Comparison of ENCODE assay signal across 8 cellular contexts in the genomic region with DNA sequence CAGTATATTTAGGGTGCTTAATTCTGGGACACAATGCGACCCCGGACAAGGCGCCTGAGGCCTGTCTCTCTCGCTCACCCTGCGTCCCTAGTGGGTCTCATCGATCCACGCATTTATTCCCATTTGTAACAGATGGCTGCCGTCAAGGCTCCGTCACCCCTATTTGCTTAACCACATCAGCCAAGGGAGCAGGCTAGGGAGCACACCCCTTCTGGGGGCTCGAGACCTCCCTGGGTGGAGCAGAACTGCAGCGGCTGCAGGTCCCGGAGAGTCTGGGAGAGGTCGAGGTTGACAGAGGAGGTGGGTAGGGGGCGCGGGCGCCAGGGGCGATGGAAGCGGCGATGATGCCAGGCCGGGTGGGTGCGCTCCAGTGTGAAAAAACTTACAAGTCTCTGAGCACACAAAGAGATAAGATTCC. TPM values are rescaled to one million over a fixed set of nuclear protein-coding genes. Genes with fewer than 3 reads are reported as not detected.
A peak's percentile ranks its signal among the peaks of the same experiment; 100 is the strongest.
DNase-seq lines count a peak whose midpoint lies in the region; ATAC-seq, FAIRE-seq and TF ChIP-seq lines count a peak whose summit lies in the region.

No MANE protein-coding gene starts in this region.

- H3K27me3 ChIP-seq in BLaER1 = no peaks in the 10 kb centered on the region

- H3K27me3 Mint-ChIP-seq in IgD-negative memory B cell (no peaks in the 10 kb centered on the region), naive B cell (no peaks in the 10 kb centered on the region), type B pancreatic cell (no peaks in the 10 kb centered on the region)
- H3K27me3 Mint-ChIP-seq in activated CD4-positive, alpha-beta memory T cell treated with anti-CD3 and anti-CD28 coated beads, Interleukin-2, amount 10 ng/mL, durations not matched to agents 7 days and 5 days = no peaks in the 10 kb centered on the region

- H3K4me1 ChIP-seq in BLaER1 = peaks cover 32% of the 10 kb centered on the region

- peaks cover 29% of the 10 kb centered on the region; the same call in 1 of the 2 replicates for H4K20me1 ChIP-seq in BLaER1

- peak overlapping the region; percentile 96 for H3K9ac ChIP-seq in BLaER1

- no peaks in the 10 kb centered on the region for H3K9me3 ChIP-seq in BLaER1

- H3K4me2 ChIP-seq in BLaER1 = peak overlapping the region; percentile 86

- H3K4me3 Mint-ChIP-seq in IgD-negative memory B cell (peak overlapping the region; percentile 97 to 100 (median 99)), naive B cell (peak overlapping the region; percentile 98 to 100 (median 100)), type B pancreatic cell (peak overlapping the region; percentile 100)
- peak overlapping the region; percentile 98 for H3K4me3 Mint-ChIP-seq in activated CD4-positive, alpha-beta memory T cell treated with anti-CD3 and anti-CD28 coated beads, Interleukin-2, amount 10 ng/mL, durations not matched to agents 7 days and 5 days

- H3K36me3 ChIP-seq in BLaER1 = peaks cover 29% of the 10 kb centered on the region

- CTCF ChIA-PET in activated CD4-positive, alpha-beta memory T cell treated with anti-CD3 and anti-CD28 coated beads, Interleukin-2, amount 10 ng/mL, durations not matched to agents 7 days and 5 days (lab: Charles Lee) = interaction anchor here (2.0 kb wide), 1 partner anchor 13 kb away, joined by 9 read pairs; no protein-coding TSS in a partner anchor

- H3K9me3 Mint-ChIP-seq in IgD-negative memory B cell (no peaks in the 10 kb centered on the region), naive B cell (peaks cover 0 to 5% (median 0%) of the 10 kb centered on the region in 7 donors), type B pancreatic cell (no peaks in the 10 kb centered on the region)
- H3K9me3 Mint-ChIP-seq in activated CD4-positive, alpha-beta memory T cell treated with anti-CD3 and anti-CD28 coated beads, Interleukin-2, amount 10 ng/mL, durations not matched to agents 7 days and 5 days = no peaks in the 10 kb centered on the region

- ATAC-seq in naive B cell (ENCODE audit: low read depth in 2 of 2) (no peak), GM21576 (IDR thresholded peaks at IDR 0.05; ENCODE audit: unreplicated experiment) (no peak)

- no peak for TF ChIP-seq POLR2A in H54 (IDR thresholded peaks at IDR 0.05; ENCODE audit: low read depth, low read length)

- H3K4me3 ChIP-seq in BLaER1 (peak overlapping the region; percentile 85), epithelial cell of esophagus (ENCODE audit: low read length) (peak overlapping the region; percentile 72)

- POLR2A ChIA-PET in activated CD4-positive, alpha-beta memory T cell treated with anti-CD3 and anti-CD28 coated beads, Interleukin-2, amount 10 ng/mL, durations not matched to agents 7 days and 5 days (lab: Charles Lee) = interaction anchor here (0.6 to 4.9 kb wide), 12 partner anchors 8 to 1350 kb away, joined by 3 to 49 read pairs (median 5); a partner anchor contains a TSS

- peak overlapping the region; percentile 93 for H3K27ac ChIP-seq in BLaER1

- H3K36me3 Mint-ChIP-seq in IgD-negative memory B cell = no peaks in the 10 kb centered on the region
- H3K36me3 Mint-ChIP-seq in activated CD4-positive, alpha-beta memory T cell treated with anti-CD3 and anti-CD28 coated beads, Interleukin-2, amount 10 ng/mL, durations not matched to agents 7 days and 5 days (ENCODE audit: low read depth) = peaks cover 38% of the 10 kb centered on the region
- peaks cover 6 to 13% of the 10 kb centered on the region in 2 donors for H3K36me3 Mint-ChIP-seq in naive B cell
- peaks cover 3% of the 10 kb centered on the region for H3K36me3 Mint-ChIP-seq in type B pancreatic cell

- peak overlapping the region; percentile 99 to 100 (median 100) for H3K27ac Mint-ChIP-seq in IgD-negative memory B cell
- H3K27ac Mint-ChIP-seq in activated CD4-positive, alpha-beta memory T cell treated with anti-CD3 and anti-CD28 coated beads, Interleukin-2, amount 10 ng/mL, durations not matched to agents 7 days and 5 days = peak overlapping the region; percentile 100
- peak overlapping the region; percentile 92 to 100 (median 97) for H3K27ac Mint-ChIP-seq in naive B cell
- peak overlapping the region; percentile 99 for H3K27ac Mint-ChIP-seq in type B pancreatic cell

- peak; percentile 28 for DNase-seq in activated CD4-positive, alpha-beta memory T cell treated with anti-CD3 and anti-CD28 coated beads, Interleukin-2, amount 10 ng/mL, durations not matched to agents 7 days and 5 days
- DNase-seq in epithelial cell of esophagus (ENCODE audit: low read depth) (peak; percentile 3), naive B cell (no peak), type B pancreatic cell (ENCODE audit: extremely low spot score, unreplicated experiment) (no peak), H54 (ENCODE audit: insufficient read length, low spot score) (no peak)

- no peak for FAIRE-seq in H54 (lab: Jason Lieb, UNC)

- peaks cover 27 to 31% (median 27%) of the 10 kb centered on the region in 3 donors for H3K4me1 Mint-ChIP-seq in IgD-negative memory B cell
- peaks cover 38% of the 10 kb centered on the region for H3K4me1 Mint-ChIP-seq in activated CD4-positive, alpha-beta memory T cell treated with anti-CD3 and anti-CD28 coated beads, Interleukin-2, amount 10 ng/mL, durations not matched to agents 7 days and 5 days
- H3K4me1 Mint-ChIP-seq in naive B cell = peaks cover 28 to 44% (median 29%) of the 10 kb centered on the region in 3 donors
- H3K4me1 Mint-ChIP-seq in type B pancreatic cell (ENCODE audit: unreplicated experiment) = peaks cover 20% of the 10 kb centered on the region

- no peak for TF ChIP-seq CTCF in epithelial cell of esophagus (IDR thresholded peaks at IDR 0.05; ENCODE audit: insufficient read depth, low read depth, low read length, missing control alignments)
- TF ChIP-seq CTCF in type B pancreatic cell (conservative IDR thresholded peaks at IDR 0.05) = no peak

RNA-seq across cellular contexts. Expression of a gene that starts 0.5 kb away (rescaled TPM):
- polyA plus RNA-seq in IgD-negative memory B cell (49.7 TPM), naive B cell (ENCODE audit: low read depth in 6 of 6) (10 to 100 TPM; 52.3 to 66.0 (median 64.6) TPM)
- total RNA-seq in activated CD4-positive, alpha-beta memory T cell treated with anti-CD3 and anti-CD28 coated beads, Interleukin-2, amount 10 ng/mL, durations not matched to agents 7 days and 5 days = 10 to 100 TPM; 36.3 to 36.6 TPM
- 36.2 and 37.7 TPM in 2 replicates for total RNA-seq in type B pancreatic cell (ENCODE audit: low replicate concordance)

RNA-seq across cellular contexts. Expression of a gene that starts 2.0 kb away (rescaled TPM):
- polyA plus RNA-seq in IgD-negative memory B cell (72.9 TPM), naive B cell (ENCODE audit: low read depth in 6 of 6) (100 to 1,000 TPM in 1 of 6 donors, 10 to 100 TPM in 5; 66.6 to 137 (median 80.9) TPM)
- total RNA-seq in activated CD4-positive, alpha-beta memory T cell treated with anti-CD3 and anti-CD28 coated beads, Interleukin-2, amount 10 ng/mL, durations not matched to agents 7 days and 5 days = 100 to 1,000 TPM; 101 to 109 TPM
- 55.7 and 64.7 TPM in 2 replicates for total RNA-seq in type B pancreatic cell (ENCODE audit: low replicate concordance)

Comparison
In these comparisons a context has a peak if more than half of its experiments do, and no peak if none do; other contexts are left out.
1. DNase-seq: peak in activated CD4-positive, alpha-beta memory T cell treated with anti-CD3 and anti-CD28 coated beads, Interleukin-2, amount 10 ng/mL, durations not matched to agents 7 days and 5 days (single experiment) and epithelial cell of esophagus (single experiment); none in naive B cell (single experiment), type B pancreatic cell (single experiment) and H54 (single experiment).
2. Peak in every context shown above with its lines, with median percentiles within 50 percentile points of each other: H3K27ac Mint-ChIP-seq and H3K4me3 Mint-ChIP-seq.